In the genomic region with DNA sequence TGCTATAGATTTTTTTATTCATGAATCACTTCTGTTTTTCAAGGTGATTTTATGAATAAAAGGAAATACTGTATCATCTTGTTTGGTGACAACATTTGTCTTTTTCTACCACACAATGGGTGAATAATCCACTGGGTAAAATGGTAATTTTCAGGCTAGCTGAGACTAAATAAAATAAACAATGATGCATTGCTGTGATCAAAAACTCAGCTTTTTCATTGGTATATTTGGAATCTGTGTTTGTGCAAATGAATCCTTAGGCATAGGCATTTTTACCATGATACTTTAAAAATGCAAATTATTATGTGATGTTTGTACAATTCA, we compare ENCODE assay signal across 20 cellular contexts. TPM values are rescaled to one million over a fixed set of nuclear protein-coding genes. Genes with fewer than 3 reads are reported as not detected.
DNase-seq lines count a peak whose midpoint lies in the region; ATAC-seq and TF ChIP-seq lines count a peak whose summit lies in the region.
"Had no signal": no experiment of that assay in that cellular context is flagged by ENCODE, and none has a peak within 500 bp of the region (broad histone marks: within the 10 kb centered on the region; RNA-seq: fewer than 3 reads in every experiment).

No MANE protein-coding gene starts in this region.

- no peak overlapping the region for H3K56ac ChIP-seq in IMR-90 (ENCODE audit: extremely low read depth, insufficient read depth, low read length)

- DNase-seq in IMR-90 (no peak), brain microvascular endothelial cell (no peak), left lung (no peak), vagina (ENCODE audit: extremely low spot score in 2 of 2) (no peak), germinal center (ENCODE audit: low spot score) (no peak), NCI-H128 (lab: John Stamatoyannopoulos, UW; ENCODE audit: unreplicated experiment) (no peak)
- DNase-seq: activated CD4-positive, alpha-beta T cell treated with anti-CD3 and anti-CD28 coated beads for 1 hour; activated CD8-positive, alpha-beta memory T cell treated with anti-CD3 and anti-CD28 coated beads for 24 hours; activated T-cell treated with anti-CD3 and anti-CD28 coated beads, Interleukin-2, amount 50 U/mL, for 48 hours; DMS79 treated with DMSO at 0.1 percent for 48 hours; Kasumi-1; NCI-H1092 treated with DMSO at 0.1 percent for 48 hours; NCI-H2081 treated with DMSO at 0.1 percent for 48 hours; nephron progenitor cell; stimulated activated CD4-positive, alpha-beta T cell treated with anti-CD3 and anti-CD28 coated beads, Interleukin-4, amount 100 ng/mL, for 4 hours had no signal

- no peak overlapping the region for H3K14ac ChIP-seq in IMR-90 (replicated peaks; ENCODE audit: low read depth, low read length)

- H3K36me3 ChIP-seq in IMR-90 (ENCODE audit: control insufficient read depth, insufficient read depth, low read length) = no peaks in the 10 kb centered on the region
- no peaks in the 10 kb centered on the region for H3K36me3 ChIP-seq in brain microvascular endothelial cell (replicated peaks)
- H3K36me3 ChIP-seq in left lung = no peaks in the 10 kb centered on the region
- no peaks in the 10 kb centered on the region for H3K36me3 ChIP-seq in vagina
- H3K36me3 ChIP-seq: prostate gland, stomach had no signal

- intact Hi-C loops in IMR-90 (cut with micrococcal nuclease) = loop anchor here (2.0 kb wide), 1 partner anchor 41 kb away; a partner anchor contains a TSS
- intact Hi-C loops in left lung (cut with DNase I) = no loop called here
- intact Hi-C loops in vagina (cut with DNase I) = no loop called here

- H3K27me3 ChIP-seq in IMR-90 (ENCODE audit: control insufficient read depth, insufficient read depth, low read length) (no peaks in the 10 kb centered on the region; the same call in 1 of the 2 replicates), brain microvascular endothelial cell (replicated peaks) (no peaks in the 10 kb centered on the region), left lung (no peaks in the 10 kb centered on the region), vagina (no peaks in the 10 kb centered on the region)
- H3K27me3 ChIP-seq: stomach had no signal

- no peak overlapping the region for H4K8ac ChIP-seq in IMR-90 (ENCODE audit: low read depth in 2 of 2, low read length in 2 of 2)

- peak; percentile 46 for ATAC-seq in IMR-90 (ENCODE audit: low read depth)
- ATAC-seq in left lung = no peak
- ATAC-seq in GM19023 (IDR thresholded peaks at IDR 0.05; ENCODE audit: unreplicated experiment) = no peak

- H3K4me1 ChIP-seq in IMR-90 (ENCODE audit: control insufficient read depth, insufficient read depth, low read length) (peaks cover 1% of the 10 kb centered on the region), left lung (peaks cover 3 to 8% of the 10 kb centered on the region in 2 donors), vagina (peaks cover 23% of the 10 kb centered on the region)
- H3K4me1 ChIP-seq: prostate gland had no signal

- dilution Hi-C loops in IMR-90 (cut with HindIII; ENCODE audit: low sequenced_read_pairs, unreplicated experiment) = no loop called here

- peak overlapping the region; percentile 11; the same call in 1 of the 2 replicates for H3K4me2 ChIP-seq in IMR-90 (ENCODE audit: low read depth, low read length)

- H2AK5ac ChIP-seq in IMR-90 (ENCODE audit: low read depth, low read length) = no peak overlapping the region

- H3K9me1 ChIP-seq in IMR-90 (ENCODE audit: insufficient read depth, low read length) = no peaks in the 10 kb centered on the region; the same call in 1 of the 2 replicates

- no peak overlapping the region for H2BK120ac ChIP-seq in IMR-90 (ENCODE audit: low read depth, low read length)

- H4K91ac ChIP-seq in IMR-90 (ENCODE audit: insufficient read depth, low read depth, low read length) = no peak overlapping the region

- POLR2A ChIA-PET in IMR-90 (lab: Charles Lee; ENCODE audit: unreplicated experiment) = no interaction called here

- no peaks in the 10 kb centered on the region for H3K79me1 ChIP-seq in IMR-90 (ENCODE audit: low read depth in 1 of 2, low read length in 2 of 2)

- BruUV-seq in IMR-90 (replicated peaks; lab: Mats Ljungman, UMichigan) = no TSS peak

- H3K23ac ChIP-seq in IMR-90 (ENCODE audit: low read depth, low read length) = no peak overlapping the region

- TF ChIP-seq POLR2A in IMR-90 (IDR thresholded peaks at IDR 0.05; ENCODE audit: low read depth, low read length) (no peak), vagina (IDR thresholded peaks at IDR 0.05) (no peak)

- no peak overlapping the region for H2BK15ac ChIP-seq in IMR-90 (ENCODE audit: low read depth, low read length)

- TF ChIP-seq RAD21 in IMR-90 (IDR thresholded peaks at IDR 0.05; ENCODE audit: low read length) = no peak

- CTCF ChIA-PET in IMR-90 (lab: Yijun Ruan, JAX) = no interaction called here

- no peaks in the 10 kb centered on the region for H4K20me1 ChIP-seq in IMR-90 (ENCODE audit: insufficient read depth, low read length)

- H2BK5ac ChIP-seq in IMR-90 (ENCODE audit: low read depth, low read length, poor library complexity, severe bottlenecking) = peak overlapping the region; percentile 57

- no peak overlapping the region for H3K9ac ChIP-seq in IMR-90 (ENCODE audit: low read depth, low read length)

- no peak overlapping the region for H2AFZ ChIP-seq in IMR-90 (replicated peaks; ENCODE audit: low read length, poor library complexity)

- no peak overlapping the region for H3K27ac ChIP-seq in IMR-90 (ENCODE audit: insufficient read depth, low read length)
- peak overlapping the region; percentile 97 for H3K27ac ChIP-seq in brain microvascular endothelial cell
- peak overlapping the region; percentile 50 to 59 for H3K27ac ChIP-seq in left lung
- peak overlapping the region; percentile 17 for H3K27ac ChIP-seq in vagina
- H3K27ac ChIP-seq: coronary artery, prostate gland had no signal

- no peak for TF ChIP-seq CTCF in IMR-90 (conservative IDR thresholded peaks at IDR 0.05; ENCODE audit: low read depth, low read length)
- TF ChIP-seq CTCF in brain microvascular endothelial cell (IDR thresholded peaks at IDR 0.05; ENCODE audit: low read depth, low read length, missing control alignments) = no peak
- no peak for TF ChIP-seq CTCF in left lung (IDR thresholded peaks at IDR 0.05)
- no peak for TF ChIP-seq CTCF in vagina (IDR thresholded peaks at IDR 0.05)

- H3K4me3 ChIP-seq in IMR-90 (ENCODE audit: insufficient read depth, low read depth, low read length) (no peak overlapping the region), brain microvascular endothelial cell (ENCODE audit: low read depth, low read length) (no peak overlapping the region), left lung (no peak overlapping the region), vagina (no peak overlapping the region)
- H3K4me3 ChIP-seq: coronary artery, prostate gland, stomach had no signal

- H4K5ac ChIP-seq in IMR-90 (ENCODE audit: low read depth, low read length) = no peak overlapping the region

- no peak overlapping the region for H2AK9ac ChIP-seq in IMR-90 (replicated peaks; ENCODE audit: low read depth, low read length, poor library complexity)

- H3K4ac ChIP-seq in IMR-90 (ENCODE audit: low read depth, low read length) = no peak overlapping the region

- H2BK20ac ChIP-seq in IMR-90 (ENCODE audit: low read depth, low read length) = no peak overlapping the region

- H3K9me3 ChIP-seq in IMR-90 (ENCODE audit: control insufficient read depth, insufficient read depth, low read length) = no peaks in the 10 kb centered on the region
- no peaks in the 10 kb centered on the region for H3K9me3 ChIP-seq in left lung
- H3K9me3 ChIP-seq in vagina = no peaks in the 10 kb centered on the region
- H3K9me3 ChIP-seq: prostate gland, stomach had no signal

- H3K18ac ChIP-seq in IMR-90 (ENCODE audit: low read depth, low read length) = no peak overlapping the region

- in situ Hi-C loops in IMR-90 (cut with MboI; ENCODE audit: low sequenced_read_pairs) (no loop called here), brain microvascular endothelial cell (cut with HindIII; ENCODE audit: low pct_ligation_motif_present, low sequenced_read_pairs) (no loop called here)

TF ChIP-seq in IMR-90, 13 proteins besides CTCF, POLR2A, EP300 and RAD21:
- TF ChIP-seq, protein P1, sequence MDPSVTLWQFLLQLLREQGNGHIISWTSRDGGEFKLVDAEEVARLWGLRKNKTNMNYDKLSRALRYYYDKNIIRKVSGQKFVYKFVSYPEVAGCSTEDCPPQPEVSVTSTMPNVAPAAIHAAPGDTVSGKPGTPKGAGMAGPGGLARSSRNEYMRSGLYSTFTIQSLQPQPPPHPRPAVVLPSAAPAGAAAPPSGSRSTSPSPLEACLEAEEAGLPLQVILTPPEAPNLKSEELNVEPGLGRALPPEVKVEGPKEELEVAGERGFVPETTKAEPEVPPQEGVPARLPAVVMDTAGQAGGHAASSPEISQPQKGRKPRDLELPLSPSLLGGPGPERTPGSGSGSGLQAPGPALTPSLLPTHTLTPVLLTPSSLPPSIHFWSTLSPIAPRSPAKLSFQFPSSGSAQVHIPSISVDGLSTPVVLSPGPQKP (IDR thresholded peaks at IDR 0.05; ENCODE audit: borderline replicate concordance, low read depth, low read length) = no peak
- TF ChIP-seq, protein P2, sequence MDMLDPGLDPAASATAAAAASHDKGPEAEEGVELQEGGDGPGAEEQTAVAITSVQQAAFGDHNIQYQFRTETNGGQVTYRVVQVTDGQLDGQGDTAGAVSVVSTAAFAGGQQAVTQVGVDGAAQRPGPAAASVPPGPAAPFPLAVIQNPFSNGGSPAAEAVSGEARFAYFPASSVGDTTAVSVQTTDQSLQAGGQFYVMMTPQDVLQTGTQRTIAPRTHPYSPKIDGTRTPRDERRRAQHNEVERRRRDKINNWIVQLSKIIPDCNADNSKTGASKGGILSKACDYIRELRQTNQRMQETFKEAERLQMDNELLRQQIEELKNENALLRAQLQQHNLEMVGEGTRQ (IDR thresholded peaks at IDR 0.05; ENCODE audit: low read depth, low read length) = no peak
- TF ChIP-seq RCOR1 (IDR thresholded peaks at IDR 0.05; ENCODE audit: insufficient replicate concordance, low read length) (no peak), BHLHE40 (IDR thresholded peaks at IDR 0.05; ENCODE audit: low read depth, low read length) (no peak), CEBPB (IDR thresholded peaks at IDR 0.05; ENCODE audit: low read depth, low read length) (no peak), MAFK (IDR thresholded peaks at IDR 0.05; ENCODE audit: low read depth, low read length) (no peak), CHD1 (IDR thresholded peaks at IDR 0.05; ENCODE audit: low read depth, low read length) (no peak)

RNA-seq across cellular contexts. Expression of a gene that starts 41.7 kb away (rescaled TPM):
- total RNA-seq in IMR-90 (2012; rRNA removed) = 36.4 and 40.5 TPM in 2 replicates
- 32.3 and 39.4 TPM in 2 replicates for polyA plus RNA-seq in IMR-90 (2012; rRNA removed)
- polyA plus RNA-seq in IMR-90 (2012; cell fraction: cytosol; rRNA removed) = 9.6 and 12.8 TPM in 2 replicates
- polyA plus RNA-seq in IMR-90 (2012; cell fraction: nucleus; rRNA removed; ENCODE audit: low replicate concordance) = 5.2 and 39.6 TPM in 2 replicates
- 10 to 100 TPM; 49.9 to 80.1 TPM for total RNA-seq in left lung
- total RNA-seq in vagina = 84.0 TPM
- total RNA-seq: HT-29 had no signal
